In the genomic region with DNA sequence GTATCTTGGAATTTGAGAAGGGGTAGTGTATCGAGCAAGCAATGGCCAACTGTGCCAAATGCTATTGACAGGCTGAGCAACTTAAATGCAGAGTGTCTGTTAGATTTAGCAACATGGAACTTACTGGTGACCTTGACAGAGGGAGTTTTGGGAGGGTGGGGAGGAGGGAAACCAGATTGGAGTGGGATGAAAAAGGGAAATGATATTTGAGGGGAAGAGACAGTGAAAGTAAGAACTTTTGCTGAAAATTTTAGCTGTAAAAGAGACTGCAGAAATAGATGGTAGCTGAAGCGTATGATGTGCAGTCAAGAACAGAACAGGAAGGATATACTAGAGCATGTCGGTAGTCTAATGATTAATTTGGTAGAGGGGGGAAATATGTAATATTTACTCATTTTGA, we compare ENCODE assay signal across 1 cellular context.
TF ChIP-seq lines count a peak whose summit lies in the region.

No MANE protein-coding gene starts in this region.

TF ChIP-seq in endothelial cell of umbilical vein, 7 proteins besides CTCF, POLR2A, EP300 and RAD21:
- TF ChIP-seq JUN (IDR thresholded peaks at IDR 0.05; ENCODE audit: borderline replicate concordance, insufficient read depth, insufficient read length, low read depth), result no peak
- no peak for TF ChIP-seq MYC (IDR thresholded peaks at IDR 0.05; ENCODE audit: low read depth, low read length)
